11 cellular contexts compared by ENCODE assay signal in genomic region chr10:78299861-78300453, GRCh38.
DNase-seq lines count a peak whose midpoint lies in the region; ATAC-seq and TF ChIP-seq lines count a peak whose summit lies in the region.
"Had no signal": no experiment of that assay in that cellular context is flagged by ENCODE, and none has a peak within 500 bp of the region (broad histone marks: within the 10 kb centered on the region; RNA-seq: fewer than 3 reads in every experiment).

No MANE protein-coding gene starts in this region.

- peaks cover 2% of the 10 kb centered on the region for H3K9me3 Mint-ChIP-seq in activated CD4-positive, alpha-beta memory T cell treated with anti-CD3 and anti-CD28 coated beads, Interleukin-2, amount 10 ng/mL, durations not matched to agents 7 days and 5 days
- no peaks in the 10 kb centered on the region for H3K9me3 Mint-ChIP-seq in activated CD4-positive, alpha-beta memory T cell treated with anti-CD3 and anti-CD28 coated beads for 36 hours
- H3K9me3 Mint-ChIP-seq in activated CD8-positive, alpha-beta T cell treated with anti-CD3 and anti-CD28 coated beads for 36 hours = peaks cover 2% of the 10 kb centered on the region
- H3K9me3 Mint-ChIP-seq in type B pancreatic cell = no peaks in the 10 kb centered on the region
- H3K9me3 Mint-ChIP-seq: activated T-cell treated with anti-CD3 and anti-CD28 coated beads, Interleukin-2, amount 50 U/mL, for 24 hours had no signal

- no peaks in the 10 kb centered on the region for H3K27me3 ChIP-seq in layer of hippocampus (ENCODE audit: control insufficient read depth, insufficient read depth, low read length)

- DNase-seq in activated CD4-positive, alpha-beta memory T cell treated with anti-CD3 and anti-CD28 coated beads, Interleukin-2, amount 10 ng/mL, durations not matched to agents 7 days and 5 days = peak; percentile 16
- no peak for DNase-seq in activated CD4-positive, alpha-beta memory T cell treated with anti-CD3 and anti-CD28 coated beads for 36 hours
- DNase-seq in activated CD8-positive, alpha-beta T cell treated with anti-CD3 and anti-CD28 coated beads for 36 hours = peak; percentile 42
- peak; percentile 43 for DNase-seq in type B pancreatic cell (ENCODE audit: extremely low spot score, unreplicated experiment)
- DNase-seq in effector CD4-positive, alpha-beta T cell = no peak
- DNase-seq: activated T-cell treated with anti-CD3 and anti-CD28 coated beads, Interleukin-2, amount 50 U/mL, for 24 hours; NCI-H1417 treated with DMSO at 0.1 percent for 48 hours had no signal

- CTCF ChIA-PET in activated CD4-positive, alpha-beta memory T cell treated with anti-CD3 and anti-CD28 coated beads, Interleukin-2, amount 10 ng/mL, durations not matched to agents 7 days and 5 days (lab: Charles Lee) = no interaction called here
- CTCF ChIA-PET in activated CD4-positive, alpha-beta memory T cell treated with anti-CD3 and anti-CD28 coated beads for 36 hours (lab: Charles Lee) = no interaction called here
- CTCF ChIA-PET in activated CD8-positive, alpha-beta T cell treated with anti-CD3 and anti-CD28 coated beads for 36 hours (lab: Charles Lee) = no interaction called here

- H3K4me1 Mint-ChIP-seq in activated CD4-positive, alpha-beta memory T cell treated with anti-CD3 and anti-CD28 coated beads, Interleukin-2, amount 10 ng/mL, durations not matched to agents 7 days and 5 days = peaks cover 18% of the 10 kb centered on the region
- peaks cover 11% of the 10 kb centered on the region for H3K4me1 Mint-ChIP-seq in activated CD4-positive, alpha-beta memory T cell treated with anti-CD3 and anti-CD28 coated beads for 36 hours (ENCODE audit: low read depth)
- H3K4me1 Mint-ChIP-seq in activated CD8-positive, alpha-beta T cell treated with anti-CD3 and anti-CD28 coated beads for 36 hours (ENCODE audit: low read depth) = peaks cover 16% of the 10 kb centered on the region
- H3K4me1 Mint-ChIP-seq in type B pancreatic cell (ENCODE audit: unreplicated experiment) = peaks cover 30% of the 10 kb centered on the region

- no peak overlapping the region for H3K4me3 Mint-ChIP-seq in activated CD4-positive, alpha-beta memory T cell treated with anti-CD3 and anti-CD28 coated beads, Interleukin-2, amount 10 ng/mL, durations not matched to agents 7 days and 5 days
- H3K4me3 Mint-ChIP-seq in activated CD4-positive, alpha-beta memory T cell treated with anti-CD3 and anti-CD28 coated beads for 36 hours = no peak overlapping the region
- H3K4me3 Mint-ChIP-seq in activated CD8-positive, alpha-beta T cell treated with anti-CD3 and anti-CD28 coated beads for 36 hours = no peak overlapping the region
- no peak overlapping the region for H3K4me3 Mint-ChIP-seq in type B pancreatic cell
- H3K4me3 Mint-ChIP-seq: activated T-cell treated with anti-CD3 and anti-CD28 coated beads, Interleukin-2, amount 50 U/mL, for 24 hours had no signal

- peak overlapping the region; percentile 36 for H3K27ac Mint-ChIP-seq in activated CD4-positive, alpha-beta memory T cell treated with anti-CD3 and anti-CD28 coated beads, Interleukin-2, amount 10 ng/mL, durations not matched to agents 7 days and 5 days
- no peak overlapping the region for H3K27ac Mint-ChIP-seq in activated CD4-positive, alpha-beta memory T cell treated with anti-CD3 and anti-CD28 coated beads for 36 hours
- no peak overlapping the region for H3K27ac Mint-ChIP-seq in activated CD8-positive, alpha-beta T cell treated with anti-CD3 and anti-CD28 coated beads for 36 hours
- no peak overlapping the region for H3K27ac Mint-ChIP-seq in type B pancreatic cell
- H3K27ac Mint-ChIP-seq: activated T-cell treated with anti-CD3 and anti-CD28 coated beads, Interleukin-2, amount 50 U/mL, for 24 hours had no signal

- no peak for TF ChIP-seq CTCF in activated CD8-positive, alpha-beta T cell treated with anti-CD3 and anti-CD28 coated beads for 36 hours (IDR thresholded peaks at IDR 0.05)
- TF ChIP-seq CTCF in type B pancreatic cell (conservative IDR thresholded peaks at IDR 0.05) = no peak

- H3K36me3 Mint-ChIP-seq in activated CD4-positive, alpha-beta memory T cell treated with anti-CD3 and anti-CD28 coated beads, Interleukin-2, amount 10 ng/mL, durations not matched to agents 7 days and 5 days (ENCODE audit: low read depth) = no peaks in the 10 kb centered on the region
- no peaks in the 10 kb centered on the region for H3K36me3 Mint-ChIP-seq in activated CD4-positive, alpha-beta memory T cell treated with anti-CD3 and anti-CD28 coated beads for 36 hours
- no peaks in the 10 kb centered on the region for H3K36me3 Mint-ChIP-seq in activated CD8-positive, alpha-beta T cell treated with anti-CD3 and anti-CD28 coated beads for 36 hours (ENCODE audit: low read depth)
- H3K36me3 Mint-ChIP-seq in type B pancreatic cell = no peaks in the 10 kb centered on the region

- intact Hi-C loops in activated CD4-positive, alpha-beta memory T cell treated with anti-CD3 and anti-CD28 coated beads for 36 hours (cut with micrococcal nuclease) = loop anchor here (5.0 to 10.0 kb wide), 4 partner anchors 355 to 1147 kb away; partner anchors contain the start of gene ZCCHC24
- intact Hi-C loops in activated CD8-positive, alpha-beta T cell treated with anti-CD3 and anti-CD28 coated beads for 36 hours (cut with micrococcal nuclease) = loop anchor here (5.0 kb wide), 1 partner anchor 268 kb away; the partner anchor contains the start of gene RPS24

- H3K27me3 Mint-ChIP-seq in activated CD4-positive, alpha-beta memory T cell treated with anti-CD3 and anti-CD28 coated beads, Interleukin-2, amount 10 ng/mL, durations not matched to agents 7 days and 5 days = no peaks in the 10 kb centered on the region
- no peaks in the 10 kb centered on the region for H3K27me3 Mint-ChIP-seq in activated CD4-positive, alpha-beta memory T cell treated with anti-CD3 and anti-CD28 coated beads for 36 hours
- no peaks in the 10 kb centered on the region for H3K27me3 Mint-ChIP-seq in activated CD8-positive, alpha-beta T cell treated with anti-CD3 and anti-CD28 coated beads for 36 hours
- no peaks in the 10 kb centered on the region for H3K27me3 Mint-ChIP-seq in type B pancreatic cell
- H3K27me3 Mint-ChIP-seq: activated T-cell treated with anti-CD3 and anti-CD28 coated beads, Interleukin-2, amount 50 U/mL, for 24 hours had no signal

- no peak for ATAC-seq in activated CD8-positive, alpha-beta T cell treated with anti-CD3 and anti-CD28 coated beads for 36 hours
- no peak for ATAC-seq in GM19395 (IDR thresholded peaks at IDR 0.05; ENCODE audit: unreplicated experiment)
- ATAC-seq in GM21576 (IDR thresholded peaks at IDR 0.05; ENCODE audit: unreplicated experiment) = no peak

- H3K27ac ChIP-seq in layer of hippocampus (ENCODE audit: low read depth, low read length) = peak overlapping the region; percentile 62
- H3K27ac ChIP-seq: parathyroid adenoma had no signal

- POLR2A ChIA-PET in activated CD4-positive, alpha-beta memory T cell treated with anti-CD3 and anti-CD28 coated beads, Interleukin-2, amount 10 ng/mL, durations not matched to agents 7 days and 5 days (lab: Charles Lee) = no interaction called here
- POLR2A ChIA-PET in activated CD4-positive, alpha-beta memory T cell treated with anti-CD3 and anti-CD28 coated beads for 36 hours (lab: Charles Lee) = no interaction called here
- POLR2A ChIA-PET in activated CD8-positive, alpha-beta T cell treated with anti-CD3 and anti-CD28 coated beads for 36 hours (lab: Charles Lee) = no interaction called here

Comparison
In these comparisons a context has a peak if more than half of its experiments do, and no peak if none do; other contexts are left out.
1. DNase-seq: peak in activated CD4-positive, alpha-beta memory T cell treated with anti-CD3 and anti-CD28 coated beads, Interleukin-2, amount 10 ng/mL, durations not matched to agents 7 days and 5 days (single experiment), activated CD8-positive, alpha-beta T cell treated with anti-CD3 and anti-CD28 coated beads for 36 hours (single experiment) and type B pancreatic cell (single experiment); none in activated CD4-positive, alpha-beta memory T cell treated with anti-CD3 and anti-CD28 coated beads for 36 hours (single experiment) and effector CD4-positive, alpha-beta T cell (single experiment).